In genomic region chr14:72898448-72898847, GRCh38 we compare ENCODE assay signal across 29 cellular contexts. TPM values are rescaled to one million over a fixed set of nuclear protein-coding genes. Genes with fewer than 3 reads are reported as not detected.
"Had no signal": no experiment of that assay in that cellular context is flagged by ENCODE, and none has a peak within 500 bp of the region (broad histone marks: within the 10 kb centered on the region; RNA-seq: fewer than 3 reads in every experiment).

No MANE protein-coding gene starts in this region.

- DNase-seq: hypothalamus; immature natural killer cell; kidney; left lung; lower lobe of right lung; mammary epithelial cell; mesenchymal stem cell; naive B cell; natural killer cell; nephron progenitor cell; occipital lobe; stimulated activated CD4-positive, alpha-beta T cell treated with anti-CD3 and anti-CD28 coated beads, Interleukin-12 subunit alpha, Interleukin-12 subunit beta, amount 100 ng/mL, for 4 hours; stimulated activated CD4-positive, alpha-beta T cell treated with anti-CD3 and anti-CD28 coated beads, Interleukin-15, amount 100 ng/mL, for 24 hours; stimulated activated CD4-positive, alpha-beta T cell treated with anti-CD3 and anti-CD28 coated beads, Interleukin-2, amount 100 ng/mL, for 24 hours; stimulated activated CD4-positive, alpha-beta T cell treated with anti-CD3 and anti-CD28 coated beads, Interleukin-4, amount 100 ng/mL, for 1 hour; stimulated activated naive CD4-positive, alpha-beta T cell; upper lobe of left lung had no signal

- H3K4me3 ChIP-seq: left lung, lower lobe of right lung, neural progenitor cell, right atrium auricular region, skin epidermis, suprapubic skin, thoracic aorta, tibial nerve, upper lobe of left lung, vagina had no signal

- H3K27ac ChIP-seq: left lung, lower lobe of right lung, neural progenitor cell, neutrophil, parathyroid adenoma, right atrium auricular region, skin epidermis, suprapubic skin, tibial nerve, upper lobe of left lung, vagina had no signal

- H3K27me3 ChIP-seq: right atrium auricular region, vagina had no signal

- ATAC-seq: left colon; left lung; lower lobe of right lung; natural killer cell; sciatic nerve; stimulated activated effector memory CD8-positive, alpha-beta T cell treated with anti-CD3 and anti-CD28 coated beads, Interleukin-12 subunit alpha, Interleukin-12 subunit beta, amount 100 ng/mL, for 72 hours had no signal

- H3K9me3 ChIP-seq: left lung, lower lobe of right lung, neutrophil, right atrium auricular region, suprapubic skin, thoracic aorta, tibial nerve, upper lobe of left lung, vagina had no signal

- H3K36me3 ChIP-seq: left lung, lower lobe of right lung, neural progenitor cell, neutrophil, right atrium auricular region, suprapubic skin, thoracic aorta, tibial nerve, upper lobe of left lung, vagina had no signal

RNA-seq across cellular contexts. Expression of gene DPF3, which starts 4.5 kb away (rescaled TPM):
- total RNA-seq: vagina had no signal
